1 cellular context compared by ENCODE assay signal in genomic region chr12:71152838-71153237, GRCh38.
TF ChIP-seq lines count a peak whose summit lies in the region.

No MANE protein-coding gene starts in this region.

TF ChIP-seq in H1, 55 proteins besides CTCF, POLR2A, EP300 and RAD21:
- TF ChIP-seq TCF12 (IDR thresholded peaks at IDR 0.05; ENCODE audit: low read depth, low read length) (no peak), ATF2 (IDR thresholded peaks at IDR 0.05; ENCODE audit: low read length) (no peak), NANOG (IDR thresholded peaks at IDR 0.05; ENCODE audit: insufficient read depth, low read depth, low read length, poor library complexity, severe bottlenecking) (no peak), KDM1A (IDR thresholded peaks at IDR 0.05; ENCODE audit: borderline replicate concordance, low read length) (no peak), EZH2 (IDR thresholded peaks at IDR 0.05; ENCODE audit: low read depth, low read length, severe bottlenecking) (no peak), CBX5 (IDR thresholded peaks at IDR 0.05; ENCODE audit: low read depth, low read length) (no peak), POLR2AphosphoS5 (IDR thresholded peaks at IDR 0.05; ENCODE audit: low read depth, low read length) (no peak), KDM4A (IDR thresholded peaks at IDR 0.05; ENCODE audit: low read depth, low read length, severe bottlenecking) (no peak), RNF2 (IDR thresholded peaks at IDR 0.05; ENCODE audit: borderline replicate concordance, low read depth, low read length, missing control alignments, poor library complexity, severe bottlenecking) (no peak), HDAC2 (IDR thresholded peaks at IDR 0.05; ENCODE audit: borderline replicate concordance in 1 of 2, low read depth in 2 of 2, low read length in 2 of 2) (no peak), SUZ12 (IDR thresholded peaks at IDR 0.05; ENCODE audit: low read length) (no peak), CTBP2 (IDR thresholded peaks at IDR 0.05; ENCODE audit: borderline replicate concordance, insufficient read depth, insufficient read length, low read length) (no peak)
